Comparison of ENCODE assay signal across 16 cellular contexts in the genomic region with DNA sequence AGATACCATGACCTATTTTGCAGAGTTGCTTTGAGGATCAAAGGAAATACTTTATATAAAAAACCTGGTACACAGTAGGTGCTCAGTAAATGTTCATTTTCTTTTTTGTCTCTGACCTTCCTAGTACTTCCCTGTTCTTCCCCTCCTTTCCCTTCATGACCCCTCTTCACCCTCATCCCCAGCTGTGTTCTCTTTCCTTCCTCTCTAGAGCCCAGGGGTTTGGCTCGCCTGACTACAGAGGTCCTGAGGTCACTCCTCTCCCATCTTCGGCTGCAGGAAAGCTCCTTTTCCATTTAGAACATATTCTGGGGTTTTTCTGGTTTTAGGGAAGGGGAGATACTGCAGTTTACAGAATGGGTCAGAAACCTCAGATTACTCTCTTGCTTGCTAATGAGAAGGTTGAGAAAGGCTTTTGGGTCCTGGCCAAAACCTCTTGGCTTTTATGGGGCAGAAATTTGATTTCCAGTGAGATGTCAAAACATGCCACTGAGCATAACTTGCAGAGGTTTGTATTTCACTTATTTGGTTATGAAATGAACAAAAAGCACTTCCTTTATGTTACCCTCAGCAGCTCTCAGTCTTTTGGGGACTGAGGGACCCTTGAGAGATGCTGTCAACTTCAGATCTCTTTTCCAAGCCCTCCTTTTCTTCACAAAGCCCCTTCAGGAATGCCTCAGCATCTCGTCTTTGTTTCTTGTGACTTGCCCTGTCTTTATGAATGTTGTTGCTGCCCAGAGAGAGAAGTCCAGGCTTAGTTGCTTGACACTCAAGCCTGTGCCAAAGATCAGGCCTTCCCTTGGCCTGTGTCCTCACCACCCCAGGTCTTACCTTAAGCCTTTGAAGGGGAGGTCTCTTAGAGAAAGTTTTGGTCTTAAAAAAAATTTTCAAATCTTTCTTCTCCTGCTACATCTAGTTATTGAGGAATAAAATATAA.
DNase-seq lines count a peak whose midpoint lies in the region; ATAC-seq and TF ChIP-seq lines count a peak whose summit lies in the region.
"Had no signal": no experiment of that assay in that cellular context is flagged by ENCODE, and none has a peak within 500 bp of the region (broad histone marks: within the 10 kb centered on the region; RNA-seq: fewer than 3 reads in every experiment).

No MANE protein-coding gene starts in this region.

- H4K20me1 ChIP-seq in hepatocyte (ENCODE audit: insufficient read depth, poor library complexity, severe bottlenecking), result no peaks in the 10 kb centered on the region

- H3K36me3 ChIP-seq in adrenal gland (replicated peaks in 1 of 2) (no peaks in the 10 kb centered on the region), sigmoid colon (no peaks in the 10 kb centered on the region), hepatocyte (replicated peaks; ENCODE audit: insufficient read depth, low read depth) (no peaks in the 10 kb centered on the region)

- peak; percentile 89 for ATAC-seq in Right ventricle myocardium superior (ENCODE audit: poor library complexity)
- ATAC-seq in HG02798 (IDR thresholded peaks at IDR 0.05; ENCODE audit: poor library complexity, unreplicated experiment), result no peak
- no peak for ATAC-seq in T-cell (replicated peaks in 1 of 4)
- ATAC-seq: CD8-positive, alpha-beta T cell had no signal

- TF ChIP-seq CTCF in adrenal gland (IDR thresholded peaks at IDR 0.05), result no peak
- TF ChIP-seq CTCF in sigmoid colon (IDR thresholded peaks at IDR 0.05), result no peak
- TF ChIP-seq CTCF in hepatocyte (IDR thresholded peaks at IDR 0.05; ENCODE audit: poor library complexity), result no peak

- no peak overlapping the region for H3K4me3 ChIP-seq in adrenal gland
- H3K4me3 ChIP-seq in sigmoid colon, result no peak overlapping the region
- H3K4me3 ChIP-seq in hepatocyte, result no peak overlapping the region

- peak; percentile 53 for DNase-seq in GM03348 (ENCODE audit: low spot score)
- DNase-seq in adrenal gland, result peak in 5 of 7 donors; percentile 39 to 62 (median 58)
- DNase-seq in Right ventricle myocardium superior, result peak; percentile 58
- DNase-seq in sigmoid colon, result no peak
- DNase-seq in hepatocyte (ENCODE audit: low spot score), result no peak
- DNase-seq in SK-N-DZ (ENCODE audit: low spot score), result no peak
- DNase-seq in T-cell, result no peak
- DNase-seq: activated CD4-positive, alpha-beta T cell treated with anti-CD3 and anti-CD28 coated beads, Interleukin-2, amount 10 ng/mL, durations not matched to agents 7 days and 5 days; activated gamma-delta T cell treated with Interleukin-2 at 50 U/mL for 16 hours; CD8-positive, alpha-beta T cell; effector memory CD4-positive, alpha-beta T cell; naive B cell; NCI-H1092 treated with DMSO at 0.1 percent for 48 hours; NCI-H69; stimulated activated naive CD4-positive, alpha-beta T cell treated with Interleukin-2 at 50 U/mL for 16 hours had no signal

- H3K9me3 ChIP-seq in adrenal gland (replicated peaks in 1 of 3) (no peaks in the 10 kb centered on the region), sigmoid colon (no peaks in the 10 kb centered on the region), hepatocyte (ENCODE audit: low read depth) (no peaks in the 10 kb centered on the region)

- H3K4me1 ChIP-seq in adrenal gland (replicated peaks in 1 of 2) (peaks cover 0 to 22% of the 10 kb centered on the region in 2 donors), sigmoid colon (peaks cover 0 to 5% (median 0%) of the 10 kb centered on the region in 4 donors), hepatocyte (ENCODE audit: insufficient read depth) (no peaks in the 10 kb centered on the region)

- H3K9me2 ChIP-seq in hepatocyte (replicated peaks; ENCODE audit: insufficient read depth), result no peaks in the 10 kb centered on the region

- peaks cover 19 to 20% of the 10 kb centered on the region in 2 donors for H3K27me3 Mint-ChIP-seq in T-cell

- no peaks in the 10 kb centered on the region for H3K79me2 ChIP-seq in hepatocyte

- H3K27ac ChIP-seq in adrenal gland (peak overlapping the region in 3 of 5 donors; percentile 6 to 32 (median 24)), sigmoid colon (peak overlapping the region; percentile 21 to 50 (median 34)), hepatocyte (no peak overlapping the region)

- H3K27me3 ChIP-seq in adrenal gland, result no peaks in the 10 kb centered on the region
- no peaks in the 10 kb centered on the region for H3K27me3 ChIP-seq in sigmoid colon
- no peaks in the 10 kb centered on the region for H3K27me3 ChIP-seq in hepatocyte

- no peak for TF ChIP-seq EP300 in sigmoid colon (IDR thresholded peaks at IDR 0.05)

- H3K27ac Mint-ChIP-seq in T-cell, result no peak overlapping the region
- H3K27ac Mint-ChIP-seq: activated CD4-positive, alpha-beta T cell treated with anti-CD3 and anti-CD28 coated beads, Interleukin-2, amount 10 ng/mL, durations not matched to agents 7 days and 5 days; CD8-positive, alpha-beta T cell; naive B cell had no signal

- no peaks in the 10 kb centered on the region for H3K36me3 Mint-ChIP-seq in T-cell
- H3K36me3 Mint-ChIP-seq: CD8-positive, alpha-beta T cell; naive B cell had no signal

- H3K4me1 Mint-ChIP-seq in T-cell, result no peaks in the 10 kb centered on the region
- H3K4me1 Mint-ChIP-seq: activated CD4-positive, alpha-beta T cell treated with anti-CD3 and anti-CD28 coated beads, Interleukin-2, amount 10 ng/mL, durations not matched to agents 7 days and 5 days; naive B cell had no signal

- POLR2A ChIA-PET in T-cell (lab: Charles Lee), result no interaction called here

- CTCF ChIA-PET in T-cell (lab: Charles Lee), result no interaction called here

- no peak overlapping the region for H3K4me2 ChIP-seq in hepatocyte

- no peaks in the 10 kb centered on the region for H3K9me3 Mint-ChIP-seq in T-cell
- H3K9me3 Mint-ChIP-seq: activated CD4-positive, alpha-beta T cell treated with anti-CD3 and anti-CD28 coated beads, Interleukin-2, amount 10 ng/mL, durations not matched to agents 7 days and 5 days; CD8-positive, alpha-beta T cell had no signal

- intact Hi-C loops in adrenal gland (cut with DNase I), result no loop called here
- intact Hi-C loops in Right ventricle myocardium superior (cut with DNase I), result no loop called here
- intact Hi-C loops in sigmoid colon (cut with DNase I), result no loop called here

- H3K4me3 Mint-ChIP-seq in T-cell, result no peak overlapping the region
- H3K4me3 Mint-ChIP-seq: activated CD4-positive, alpha-beta T cell treated with anti-CD3 and anti-CD28 coated beads, Interleukin-2, amount 10 ng/mL, durations not matched to agents 7 days and 5 days; CD8-positive, alpha-beta T cell; naive B cell had no signal

- WGBS in adrenal gland, 4 donors, result 46 to 58% (median 55%) methylated on average over 3 of the region's 3 CpGs
- 66 to 85% methylated on average over 3 of the region's 3 CpGs for WGBS in sigmoid colon, 2 donors
- WGBS in hepatocyte (ENCODE audit: low lambda C conversion rate, missing lambda C conversion rate), result 78% methylated on average over 3 of the region's 3 CpGs

- no peak overlapping the region for H2AFZ ChIP-seq in hepatocyte

- TF ChIP-seq POLR2A in adrenal gland (IDR thresholded peaks at IDR 0.05) (no peak), sigmoid colon (IDR thresholded peaks at IDR 0.05) (no peak)

Comparison
In these comparisons a context has a peak if more than half of its experiments do, and no peak if none do; other contexts are left out.
1. DNase-seq: peak in GM03348 (single experiment), adrenal gland (5 of 7) and Right ventricle myocardium superior (single experiment); none in sigmoid colon (single experiment), hepatocyte (single experiment), SK-N-DZ (single experiment) and T-cell (0 of 34).